In genomic region chr1:233599542-233600073, GRCh38 we compare ENCODE assay signal across 15 cellular contexts. TPM values are rescaled to one million over a fixed set of nuclear protein-coding genes. Genes with fewer than 3 reads are reported as not detected.
A peak's percentile ranks its signal among the peaks of the same experiment; 100 is the strongest.
DNase-seq lines count a peak whose midpoint lies in the region; ATAC-seq and TF ChIP-seq lines count a peak whose summit lies in the region.
"Had no signal": no experiment of that assay in that cellular context is flagged by ENCODE, and none has a peak within 500 bp of the region (broad histone marks: within the 10 kb centered on the region; RNA-seq: fewer than 3 reads in every experiment).

No MANE protein-coding gene starts in this region.

- peaks cover 5% of the 10 kb centered on the region for H3K9me3 Mint-ChIP-seq in activated naive CD8-positive, alpha-beta T cell (ENCODE audit: low read depth)
- H3K9me3 Mint-ChIP-seq in activated naive CD8-positive, alpha-beta T cell treated with anti-CD3 and anti-CD28 coated beads for 36 hours = peaks cover 2% of the 10 kb centered on the region

- H3K27me3 ChIP-seq in right lobe of liver = no peaks in the 10 kb centered on the region
- H3K27me3 ChIP-seq: breast epithelium, ovary had no signal

- H3K36me3 Mint-ChIP-seq in activated naive CD8-positive, alpha-beta T cell = no peaks in the 10 kb centered on the region
- no peaks in the 10 kb centered on the region for H3K36me3 Mint-ChIP-seq in activated naive CD8-positive, alpha-beta T cell treated with anti-CD3 and anti-CD28 coated beads for 36 hours

- intact Hi-C loops in right lobe of liver (cut with DNase I) = no loop called here

- H3K9me3 ChIP-seq in right lobe of liver = no peaks in the 10 kb centered on the region
- H3K9me3 ChIP-seq: ovary had no signal

- ATAC-seq in GM21619 (IDR thresholded peaks at IDR 0.05; ENCODE audit: unreplicated experiment) (peak; percentile 41), HG03280 (IDR thresholded peaks at IDR 0.05; ENCODE audit: unreplicated experiment) (peak; percentile 42), right lobe of liver (peak; percentile 48 to 81 (median 65))

- peaks cover 0 to 16% (median 0%) of the 10 kb centered on the region in 4 donors for H3K4me1 ChIP-seq in right lobe of liver
- H3K4me1 ChIP-seq: breast epithelium had no signal

- no peak for TF ChIP-seq POLR2A in right lobe of liver (IDR thresholded peaks at IDR 0.05)

- no peak for TF ChIP-seq CTCF in right lobe of liver (IDR thresholded peaks at IDR 0.05)

- H3K27ac ChIP-seq in right lobe of liver = peak overlapping the region in 2 of 3 donors; percentile 16 to 77
- H3K27ac ChIP-seq: breast epithelium, HL-60, ovary had no signal

- H3K36me3 ChIP-seq in right lobe of liver = no peaks in the 10 kb centered on the region
- H3K36me3 ChIP-seq: breast epithelium, ovary had no signal

- peaks cover 8% of the 10 kb centered on the region for H3K27me3 Mint-ChIP-seq in activated naive CD8-positive, alpha-beta T cell
- H3K27me3 Mint-ChIP-seq in activated naive CD8-positive, alpha-beta T cell treated with anti-CD3 and anti-CD28 coated beads for 36 hours = peaks cover 24% of the 10 kb centered on the region

- no peak overlapping the region for H3K4me3 Mint-ChIP-seq in activated naive CD8-positive, alpha-beta T cell
- no peak overlapping the region for H3K4me3 Mint-ChIP-seq in activated naive CD8-positive, alpha-beta T cell treated with anti-CD3 and anti-CD28 coated beads for 36 hours

- DNase-seq in activated naive CD8-positive, alpha-beta T cell treated with anti-CD3 and anti-CD28 coated beads for 36 hours = no peak
- DNase-seq in right lobe of liver (peak in 2 of 3 donors; percentile 56 to 75), HK-2 (ENCODE audit: unreplicated experiment) (no peak), germinal center (ENCODE audit: low spot score) (no peak), NAMALWA (ENCODE audit: low spot score) (no peak)
- DNase-seq: hypothalamus; MV-4-11; NCI-H510A treated with DMSO at 0.1 percent for 48 hours; ovary; stimulated activated CD4-positive, alpha-beta T cell treated with anti-CD3 and anti-CD28 coated beads, Interleukin-4, amount 100 ng/mL, for 1 hour had no signal

- 17% methylated on average over 2 of the region's 5 CpGs for WGBS in right lobe of liver (ENCODE audit: insufficient coverage, low coverage, low lambda C conversion rate, missing lambda C conversion rate)

- peak overlapping the region in 1 of 3 donors; percentile 18 for H3K4me3 ChIP-seq in right lobe of liver
- H3K4me3 ChIP-seq: breast epithelium, ovary had no signal

- H3K4me1 Mint-ChIP-seq in activated naive CD8-positive, alpha-beta T cell (ENCODE audit: low read depth) = peaks cover 19% of the 10 kb centered on the region
- H3K4me1 Mint-ChIP-seq in activated naive CD8-positive, alpha-beta T cell treated with anti-CD3 and anti-CD28 coated beads for 36 hours = peaks cover 7% of the 10 kb centered on the region

- peak overlapping the region; percentile 29 for H3K27ac Mint-ChIP-seq in activated naive CD8-positive, alpha-beta T cell
- no peak overlapping the region for H3K27ac Mint-ChIP-seq in activated naive CD8-positive, alpha-beta T cell treated with anti-CD3 and anti-CD28 coated beads for 36 hours

RNA-seq across cellular contexts. Expression of gene KCNK1, which starts 14.3 kb away (rescaled TPM):
- total RNA-seq in activated naive CD8-positive, alpha-beta T cell treated with anti-CD3 and anti-CD28 coated beads for 36 hours = not detected
- 1 to 10 TPM; 1.1 to 7.6 (median 3.6) TPM for total RNA-seq in right lobe of liver

Comparison
In these comparisons a context has a peak if more than half of its experiments do, and no peak if none do; other contexts are left out.
1. DNase-seq: peak in right lobe of liver (2 of 3); none in activated naive CD8-positive, alpha-beta T cell treated with anti-CD3 and anti-CD28 coated beads for 36 hours (single experiment), HK-2 (single experiment), germinal center (single experiment) and NAMALWA (single experiment).
2. Peak in every context shown above with its lines, with median percentiles within 50 percentile points of each other: ATAC-seq.